In genomic region chr16:30925646-30926332, GRCh38 we compare ENCODE assay signal across 16 cellular contexts. TPM values are rescaled to one million over a fixed set of nuclear protein-coding genes. Genes with fewer than 3 reads are reported as not detected.
DNase-seq lines count a peak whose midpoint lies in the region; ATAC-seq and TF ChIP-seq lines count a peak whose summit lies in the region.
"Had no signal": no experiment of that assay in that cellular context is flagged by ENCODE, and none has a peak within 500 bp of the region (broad histone marks: within the 10 kb centered on the region; RNA-seq: fewer than 3 reads in every experiment).

No MANE protein-coding gene starts in this region.

- peaks cover 16% of the 10 kb centered on the region; the same call in 1 of the 2 replicates for H3F3A ChIP-seq in PC-9 (ENCODE audit: insufficient read depth, low read depth)

- no peaks in the 10 kb centered on the region for H3K27me3 ChIP-seq in PC-9 (ENCODE audit: insufficient read depth, low read depth)
- H3K27me3 ChIP-seq in hepatocyte: no peaks in the 10 kb centered on the region
- H3K27me3 ChIP-seq in skeletal muscle satellite cell (ENCODE audit: control insufficient read depth, insufficient read depth, low read length): no peaks in the 10 kb centered on the region
- H3K27me3 ChIP-seq: right atrium auricular region had no signal

- H3K36me3 ChIP-seq in PC-9 (ENCODE audit: low read depth): peaks cover 16% of the 10 kb centered on the region; the same call in 1 of the 2 replicates
- H3K36me3 ChIP-seq in hepatocyte (replicated peaks; ENCODE audit: insufficient read depth, low read depth): no peaks in the 10 kb centered on the region
- peaks cover 20% of the 10 kb centered on the region for H3K36me3 ChIP-seq in skeletal muscle satellite cell (ENCODE audit: insufficient read depth, low read length)

- H3K4me3 Mint-ChIP-seq in activated CD8-positive, alpha-beta memory T cell treated with anti-CD3 and anti-CD28 coated beads, Interleukin-2, amount 10 ng/mL, durations not matched to agents 7 days and 5 days: peak overlapping the region; percentile 1

- peaks cover 16% of the 10 kb centered on the region for H3K79me2 ChIP-seq in PC-9 (ENCODE audit: low read depth)
- H3K79me2 ChIP-seq in hepatocyte: peaks cover 16% of the 10 kb centered on the region

- POLR2A ChIA-PET in PC-9 (lab: Charles Lee; ENCODE audit: unreplicated experiment): no interaction called here

- H3K9me2 ChIP-seq in PC-9 (ENCODE audit: insufficient read depth): no peaks in the 10 kb centered on the region
- H3K9me2 ChIP-seq in hepatocyte (replicated peaks; ENCODE audit: insufficient read depth): no peaks in the 10 kb centered on the region

- H4K20me1 ChIP-seq in PC-9 (ENCODE audit: insufficient read depth) (peaks cover 16% of the 10 kb centered on the region), hepatocyte (ENCODE audit: insufficient read depth, poor library complexity, severe bottlenecking) (peaks cover 3% of the 10 kb centered on the region)

- no peaks in the 10 kb centered on the region for H3K36me3 Mint-ChIP-seq in activated CD8-positive, alpha-beta memory T cell treated with anti-CD3 and anti-CD28 coated beads, Interleukin-2, amount 10 ng/mL, durations not matched to agents 7 days and 5 days

- no peak for TF ChIP-seq CTCF in PC-9 (conservative IDR thresholded peaks at IDR 0.05)
- TF ChIP-seq CTCF in hepatocyte (IDR thresholded peaks at IDR 0.05; ENCODE audit: poor library complexity): no peak

- no peaks in the 10 kb centered on the region; the same call in 1 of the 2 replicates for H3K4me1 ChIP-seq in PC-9 (replicated peaks; ENCODE audit: insufficient read depth)
- peaks cover 5% of the 10 kb centered on the region for H3K4me1 ChIP-seq in hepatocyte (ENCODE audit: insufficient read depth)
- peaks cover 10% of the 10 kb centered on the region for H3K4me1 ChIP-seq in skeletal muscle satellite cell (ENCODE audit: control insufficient read depth, insufficient read depth, low read length)

- no peak for ATAC-seq in activated CD8-positive, alpha-beta memory T cell treated with anti-CD3 and anti-CD28 coated beads, Interleukin-2, amount 10 ng/mL, durations not matched to agents 7 days and 5 days
- no peak for ATAC-seq in GM21717 (IDR thresholded peaks at IDR 0.05; ENCODE audit: unreplicated experiment)

- intact Hi-C loops in PC-9 (cut with micrococcal nuclease; ENCODE audit: unreplicated experiment): no loop called here

- H3K9me3 Mint-ChIP-seq in activated CD8-positive, alpha-beta memory T cell treated with anti-CD3 and anti-CD28 coated beads, Interleukin-2, amount 10 ng/mL, durations not matched to agents 7 days and 5 days (ENCODE audit: low read depth): no peaks in the 10 kb centered on the region

- no peak overlapping the region for H3K27ac Mint-ChIP-seq in activated CD8-positive, alpha-beta memory T cell treated with anti-CD3 and anti-CD28 coated beads, Interleukin-2, amount 10 ng/mL, durations not matched to agents 7 days and 5 days

- DNase-seq in activated CD8-positive, alpha-beta memory T cell treated with anti-CD3 and anti-CD28 coated beads, Interleukin-2, amount 10 ng/mL, durations not matched to agents 7 days and 5 days: no peak
- no peak for DNase-seq in activated CD8-positive, alpha-beta memory T cell treated with anti-CD3 and anti-CD28 coated beads for 24 hours
- no peak for DNase-seq in PC-9
- peak; percentile 6 for DNase-seq in hepatocyte (ENCODE audit: low spot score)
- DNase-seq in COLO668 (lab: John Stamatoyannopoulos, UW; ENCODE audit: unreplicated experiment): no peak
- DNase-seq in cerebellum (ENCODE audit: low spot score): no peak
- DNase-seq: activated CD8-positive, alpha-beta memory T cell treated with anti-CD3 and anti-CD28 coated beads, Interleukin-2, amount 50 U/mL, for 48 hours; hypothalamus; Kasumi-1; NCI-H187 treated with DMSO at 0.1 percent for 48 hours; trophoblast cell had no signal

- H2AFZ ChIP-seq in PC-9 (no peak overlapping the region), hepatocyte (no peak overlapping the region)

- peak overlapping the region; percentile 93; the same call in 1 of the 2 replicates for H3K4me2 ChIP-seq in PC-9
- peak overlapping the region; percentile 93 for H3K4me2 ChIP-seq in hepatocyte
- H3K4me2 ChIP-seq in skeletal muscle satellite cell (ENCODE audit: low read length): peak overlapping the region; percentile 83

- peaks cover 24% of the 10 kb centered on the region for H3K4me1 Mint-ChIP-seq in activated CD8-positive, alpha-beta memory T cell treated with anti-CD3 and anti-CD28 coated beads, Interleukin-2, amount 10 ng/mL, durations not matched to agents 7 days and 5 days

- H3K27me3 Mint-ChIP-seq in activated CD8-positive, alpha-beta memory T cell treated with anti-CD3 and anti-CD28 coated beads, Interleukin-2, amount 10 ng/mL, durations not matched to agents 7 days and 5 days: no peaks in the 10 kb centered on the region

- H3K27ac ChIP-seq in PC-9 (no peak overlapping the region), hepatocyte (no peak overlapping the region)
- H3K27ac ChIP-seq: epithelial cell of prostate, right atrium auricular region had no signal

- no TSS peak for BruUV-seq in PC-9 (replicated peaks; lab: Mats Ljungman, UMichigan)

- H3K4me3 ChIP-seq in PC-9 (no peak overlapping the region), hepatocyte (no peak overlapping the region), skeletal muscle satellite cell (ENCODE audit: low read length) (no peak overlapping the region)
- H3K4me3 ChIP-seq: lung, right atrium auricular region had no signal

- CTCF ChIA-PET in activated CD8-positive, alpha-beta memory T cell treated with anti-CD3 and anti-CD28 coated beads, Interleukin-2, amount 10 ng/mL, durations not matched to agents 7 days and 5 days (lab: Charles Lee): interaction anchor here (0.6 to 5.3 kb wide), 4 partner anchors 9 to 129 kb away, joined by 4 to 38 read pairs (median 4); no protein-coding TSS in a partner anchor
- CTCF ChIA-PET in PC-9 (lab: Charles Lee): no interaction called here

- WGBS in hepatocyte (ENCODE audit: low lambda C conversion rate, missing lambda C conversion rate): 97% methylated on average over 26 of the region's 28 CpGs

- H3K9ac ChIP-seq in skeletal muscle satellite cell (ENCODE audit: low read depth, low read length): no peak overlapping the region

- H3K9me3 ChIP-seq in PC-9 (ENCODE audit: insufficient read depth, low read depth): peaks cover 5% of the 10 kb centered on the region; the same call in 1 of the 2 replicates
- H3K9me3 ChIP-seq in hepatocyte (ENCODE audit: low read depth): no peaks in the 10 kb centered on the region
- no peaks in the 10 kb centered on the region for H3K9me3 ChIP-seq in skeletal muscle satellite cell (replicated peaks; ENCODE audit: low read length)
- H3K9me3 ChIP-seq: right atrium auricular region had no signal

RNA-seq across cellular contexts. Expression of gene FBXL19, which starts 2.4 kb away (rescaled TPM):
- total RNA-seq in activated CD8-positive, alpha-beta memory T cell treated with anti-CD3 and anti-CD28 coated beads, Interleukin-2, amount 10 ng/mL, durations not matched to agents 7 days and 5 days: 10 to 100 TPM; 26.1 to 29.2 TPM
- 70.8 and 72.7 TPM in 2 replicates for total RNA-seq in PC-9 (2021)
- total RNA-seq in hepatocyte: 15.6 and 19.4 TPM in 2 replicates
- polyA plus RNA-seq in hepatocyte: 2.1 and 3.6 TPM in 2 replicates
- total RNA-seq in skeletal muscle satellite cell (2012; rRNA removed): 21.8 and 23.6 TPM in 2 replicates
- 32.3 TPM for total RNA-seq in cerebellum

RNA-seq across cellular contexts. Expression of gene ORAI3, which starts 23.1 kb away (rescaled TPM):
- total RNA-seq in activated CD8-positive, alpha-beta memory T cell treated with anti-CD3 and anti-CD28 coated beads, Interleukin-2, amount 10 ng/mL, durations not matched to agents 7 days and 5 days: 10 to 100 TPM; 19.5 to 20.5 TPM
- total RNA-seq in PC-9 (2021) (40.7 and 43.5 TPM in 2 replicates), hepatocyte (42.4 and 52.5 TPM in 2 replicates), cerebellum (5.4 TPM)
- 54.0 and 56.9 TPM in 2 replicates for polyA plus RNA-seq in hepatocyte
- 21.4 and 28.1 TPM in 2 replicates for total RNA-seq in skeletal muscle satellite cell (2012; rRNA removed)

RNA-seq across cellular contexts. Expression of gene CTF1, which starts 29.4 kb away (rescaled TPM):
- under 1 TPM; 0.35 to 0.47 TPM for total RNA-seq in activated CD8-positive, alpha-beta memory T cell treated with anti-CD3 and anti-CD28 coated beads, Interleukin-2, amount 10 ng/mL, durations not matched to agents 7 days and 5 days
- total RNA-seq in PC-9 (2021) (11.6 and 17.0 TPM in 2 replicates), hepatocyte (1.1 and 1.7 TPM in 2 replicates), cerebellum (0.36 TPM)
- 13.0 and 18.2 TPM in 2 replicates for polyA plus RNA-seq in hepatocyte
- total RNA-seq in skeletal muscle satellite cell (2012; rRNA removed): 0.87 and 1.3 TPM in 2 replicates

RNA-seq across cellular contexts. Expression of gene SETD1A, which starts 31.8 kb away (rescaled TPM):
- 10 to 100 TPM; 23.9 to 26.4 TPM for total RNA-seq in activated CD8-positive, alpha-beta memory T cell treated with anti-CD3 and anti-CD28 coated beads, Interleukin-2, amount 10 ng/mL, durations not matched to agents 7 days and 5 days
- 29.6 and 33.2 TPM in 2 replicates for total RNA-seq in PC-9 (2021)
- 1.8 and 2.7 TPM in 2 replicates for total RNA-seq in hepatocyte
- 2.2 and 2.3 TPM in 2 replicates for polyA plus RNA-seq in hepatocyte
- total RNA-seq in skeletal muscle satellite cell (2012; rRNA removed): 2.0 and 3.1 TPM in 2 replicates
- 3.3 TPM for total RNA-seq in cerebellum

RNA-seq across cellular contexts. Expression of gene BCL7C, which starts 31.9 kb away (rescaled TPM):
- total RNA-seq in activated CD8-positive, alpha-beta memory T cell treated with anti-CD3 and anti-CD28 coated beads, Interleukin-2, amount 10 ng/mL, durations not matched to agents 7 days and 5 days: 10 to 100 TPM; 25.6 to 26.8 TPM
- total RNA-seq in PC-9 (2021) (59.3 and 66.9 TPM in 2 replicates), hepatocyte (21.4 and 25.7 TPM in 2 replicates), cerebellum (37.0 TPM)
- polyA plus RNA-seq in hepatocyte: 54.1 and 57.3 TPM in 2 replicates
- 40.3 and 42.8 TPM in 2 replicates for total RNA-seq in skeletal muscle satellite cell (2012; rRNA removed)
